ENCODE assay signal across 17 cellular contexts in genomic region chr15:65368646-65369045, GRCh38. TPM values are rescaled to one million over a fixed set of nuclear protein-coding genes. Genes with fewer than 3 reads are reported as not detected.
DNase-seq lines count a peak whose midpoint lies in the region; ATAC-seq, FAIRE-seq and TF ChIP-seq lines count a peak whose summit lies in the region.
"Had no signal": no experiment of that assay in that cellular context is flagged by ENCODE, and none has a peak within 500 bp of the region (broad histone marks: within the 10 kb centered on the region; RNA-seq: fewer than 3 reads in every experiment).

No MANE protein-coding gene starts in this region.

- no peaks in the 10 kb centered on the region for H3K9me2 ChIP-seq in hepatocyte (replicated peaks; ENCODE audit: insufficient read depth)

- TF ChIP-seq CTCF in hepatocyte (IDR thresholded peaks at IDR 0.05; ENCODE audit: poor library complexity) (no peak), osteoblast (IDR thresholded peaks at IDR 0.05; ENCODE audit: extremely low read depth, low read depth, low read length) (no peak)

- H3K4me2 ChIP-seq in hepatocyte = peak overlapping the region; percentile 31
- no peak overlapping the region for H3K4me2 ChIP-seq in osteoblast (ENCODE audit: insufficient read depth, low read length)

- 37% methylated on average over 5 of the region's 5 CpGs for WGBS in hepatocyte (ENCODE audit: low lambda C conversion rate, missing lambda C conversion rate)

- H3K27me3 ChIP-seq in hepatocyte (no peaks in the 10 kb centered on the region), osteoblast (ENCODE audit: insufficient read depth, low read length) (peaks cover 23% of the 10 kb centered on the region)
- H3K27me3 ChIP-seq: uterus had no signal

- no peak for TF ChIP-seq POLR2A in H54 (IDR thresholded peaks at IDR 0.05; ENCODE audit: low read depth, low read length)

- DNase-seq in GM18507 (ENCODE audit: extremely low spot score, insufficient read length, low read depth) (no peak), NCI-H69 (lab: John Stamatoyannopoulos, UW) (peak; percentile 33), hepatocyte (ENCODE audit: low spot score) (no peak), osteoblast (ENCODE audit: insufficient read length, low spot score, missing footprints) (peak; percentile 45), H54 (ENCODE audit: insufficient read length, low spot score) (no peak)
- no peak for DNase-seq in activated CD8-positive, alpha-beta memory T cell treated with anti-CD3 and anti-CD28 coated beads for 24 hours
- DNase-seq: COR-L47, NCI-H2029, T-cell, uterus had no signal

- H3K4me1 ChIP-seq in hepatocyte (ENCODE audit: insufficient read depth) = peaks cover 41% of the 10 kb centered on the region
- no peaks in the 10 kb centered on the region for H3K4me1 ChIP-seq in osteoblast (ENCODE audit: insufficient read depth, low read length)
- H3K4me1 ChIP-seq: uterus had no signal

- peak overlapping the region; percentile 68 for H3K27ac ChIP-seq in hepatocyte
- no peak overlapping the region for H3K27ac ChIP-seq in osteoblast (ENCODE audit: low read depth, low read length)
- H3K27ac ChIP-seq: uterus had no signal

- H3K4me3 ChIP-seq in hepatocyte = no peak overlapping the region
- H3K4me3 ChIP-seq in osteoblast (ENCODE audit: insufficient read depth, low read length) = no peak overlapping the region
- H3K4me3 ChIP-seq: uterus had no signal

- H2AFZ ChIP-seq in hepatocyte (no peak overlapping the region), osteoblast (ENCODE audit: low read length) (no peak overlapping the region)

- no peaks in the 10 kb centered on the region for H3K36me3 ChIP-seq in hepatocyte (replicated peaks; ENCODE audit: insufficient read depth, low read depth)
- H3K36me3 ChIP-seq in osteoblast (ENCODE audit: insufficient read depth, low read length) = no peaks in the 10 kb centered on the region
- H3K36me3 ChIP-seq: uterus had no signal

- H3K79me2 ChIP-seq in hepatocyte = peaks cover 3% of the 10 kb centered on the region
- H3K79me2 ChIP-seq in osteoblast (ENCODE audit: insufficient read depth, low read length) = no peaks in the 10 kb centered on the region

- H3K9me3 ChIP-seq in hepatocyte (ENCODE audit: low read depth) (no peaks in the 10 kb centered on the region), osteoblast (ENCODE audit: low read depth, low read length) (no peaks in the 10 kb centered on the region)
- H3K9me3 ChIP-seq: uterus had no signal

- peak; percentile 5 for FAIRE-seq in GM18507 (lab: Jason Lieb, UNC)
- no peak for FAIRE-seq in H54 (lab: Jason Lieb, UNC)
- FAIRE-seq: colon, frontal cortex had no signal

- no peak for ATAC-seq in activated CD4-positive, CD25-positive, alpha-beta regulatory T cell treated with anti-CD3 and anti-CD28 coated beads, Interleukin-2, amount 50 U/mL, for 24 hours
- no peak for ATAC-seq in GM18861 (IDR thresholded peaks at IDR 0.05; ENCODE audit: unreplicated experiment)
- ATAC-seq: T-cell had no signal

- H4K20me1 ChIP-seq in hepatocyte (ENCODE audit: insufficient read depth, poor library complexity, severe bottlenecking) (no peaks in the 10 kb centered on the region), osteoblast (ENCODE audit: insufficient read depth, low read length) (no peaks in the 10 kb centered on the region)

RNA-seq across cellular contexts. Expression of gene IGDCC3, which starts 9.2 kb away (rescaled TPM):
- 8.1 and 15.1 TPM in 2 replicates for total RNA-seq in hepatocyte
- polyA plus RNA-seq in hepatocyte = 14.8 and 33.0 TPM in 2 replicates
- 0.29 TPM in 1 of 2 replicates, not detected in the other for total RNA-seq in osteoblast
- total RNA-seq: activated CD8-positive, alpha-beta memory T cell treated with anti-CD3 and anti-CD28 coated beads for 36 hours; activated T-helper 2 cell treated with anti-CD3 and anti-CD28 coated beads, Interferon-gamma antibody, Interleukin-2, Interleukin-4, amounts not matched to agents 10 μg/mL and 5 μg/mL and 100 μg/mL, durations not matched to agents 14 hours and 24 hours and 36 hours; omental fat pad had no signal

RNA-seq across cellular contexts. Expression of gene IGDCC4, which starts 54.1 kb away (rescaled TPM):
- total RNA-seq in hepatocyte (9.7 and 12.9 TPM in 2 replicates), osteoblast (3.6 and 6.2 TPM in 2 replicates)
- polyA plus RNA-seq in hepatocyte = 11.8 and 14.9 TPM in 2 replicates

Comparison
In these comparisons a context has a peak if more than half of its experiments do, and no peak if none do; other contexts are left out.
1. DNase-seq: peak in NCI-H69 (single experiment) and osteoblast (single experiment); none in GM18507 (single experiment), hepatocyte (single experiment), activated CD8-positive, alpha-beta memory T cell treated with anti-CD3 and anti-CD28 coated beads for 24 hours (single experiment) and H54 (single experiment).